ENCODE assay signal across 8 cellular contexts in genomic region chr1:1433804-1434130, GRCh38. TPM values are rescaled to one million over a fixed set of nuclear protein-coding genes. Genes with fewer than 3 reads are reported as not detected.
DNase-seq lines count a peak whose midpoint lies in the region; ATAC-seq and TF ChIP-seq lines count a peak whose summit lies in the region.

No MANE protein-coding gene starts in this region.

- TF ChIP-seq RAD21 in liver (IDR thresholded peaks at IDR 0.05) = no peak

- WGBS in liver = 50% methylated on average over 12 of the region's 12 CpGs

- H3K9ac ChIP-seq in HUES6 (ENCODE audit: low read length) = peak overlapping the region; percentile 87
- no peak overlapping the region for H3K9ac ChIP-seq in liver (ENCODE audit: low read depth in 1 of 2, low read length in 2 of 2)

- H3K4me3 ChIP-seq in HUES6 (ENCODE audit: low read depth, low read length) (peak overlapping the region; percentile 62; the same call in 1 of the 2 replicates), liver (ENCODE audit: low read depth in 1 of 3, low read length in 3 of 3) (no peak overlapping the region)

- H3K27me3 ChIP-seq in HUES6 (ENCODE audit: control insufficient read depth, insufficient read depth, low read length) (peaks cover 7% of the 10 kb centered on the region; the same call in 1 of the 2 replicates), liver (ENCODE audit: control insufficient read depth in 4 of 4, insufficient read depth in 4 of 4, low read length in 3 of 4) (no peaks in the 10 kb centered on the region)

- H3K9me3 ChIP-seq in HUES6 (ENCODE audit: control insufficient read depth, insufficient read depth, low read depth, low read length) (no peaks in the 10 kb centered on the region), liver (ENCODE audit: control insufficient read depth in 4 of 4, low read length in 3 of 4) (no peaks in the 10 kb centered on the region)

- H3K36me3 ChIP-seq in HUES6 (ENCODE audit: control insufficient read depth, insufficient read depth, low read length) (no peaks in the 10 kb centered on the region), liver (ENCODE audit: control insufficient read depth in 4 of 4, insufficient read depth in 3 of 4, low read depth in 1 of 4, low read length in 3 of 4) (no peaks in the 10 kb centered on the region)

- H3K27ac ChIP-seq in HUES6 (ENCODE audit: low read depth, low read length) (peak overlapping the region; percentile 84; the same call in 1 of the 2 replicates), liver (ENCODE audit: low read depth in 1 of 2, low read length in 2 of 2) (peak overlapping the region; percentile 86 to 87)

- TF ChIP-seq CTCF in liver (IDR thresholded peaks at IDR 0.05; ENCODE audit: low read depth, low read length, missing input control) = no peak

- peaks cover 61% of the 10 kb centered on the region for H3K4me1 ChIP-seq in HUES6 (ENCODE audit: control insufficient read depth, insufficient read depth, low read length)
- peaks cover 37 to 90% (median 74%) of the 10 kb centered on the region in 4 donors for H3K4me1 ChIP-seq in liver (ENCODE audit: control insufficient read depth in 4 of 4, insufficient read depth in 4 of 4, low read length in 3 of 4)

- no peak for ATAC-seq in HG03521 (IDR thresholded peaks at IDR 0.05; ENCODE audit: unreplicated experiment)

- DNase-seq in 8988T (peak; percentile 61), amniotic epithelial cell (ENCODE audit: low read depth) (peak; percentile 17), NCI-H774 (lab: John Stamatoyannopoulos, UW) (no peak), NCI-H226 (no peak)
- peak; percentile 39 for DNase-seq in stimulated activated CD8-positive, alpha-beta memory T cell treated with anti-CD3 and anti-CD28 coated beads, Interleukin-4, amount 100 ng/mL, for 24 hours (ENCODE audit: low read depth)

TF ChIP-seq in liver, 16 proteins besides CTCF, POLR2A, EP300 and RAD21:
- TF ChIP-seq, protein P1, sequence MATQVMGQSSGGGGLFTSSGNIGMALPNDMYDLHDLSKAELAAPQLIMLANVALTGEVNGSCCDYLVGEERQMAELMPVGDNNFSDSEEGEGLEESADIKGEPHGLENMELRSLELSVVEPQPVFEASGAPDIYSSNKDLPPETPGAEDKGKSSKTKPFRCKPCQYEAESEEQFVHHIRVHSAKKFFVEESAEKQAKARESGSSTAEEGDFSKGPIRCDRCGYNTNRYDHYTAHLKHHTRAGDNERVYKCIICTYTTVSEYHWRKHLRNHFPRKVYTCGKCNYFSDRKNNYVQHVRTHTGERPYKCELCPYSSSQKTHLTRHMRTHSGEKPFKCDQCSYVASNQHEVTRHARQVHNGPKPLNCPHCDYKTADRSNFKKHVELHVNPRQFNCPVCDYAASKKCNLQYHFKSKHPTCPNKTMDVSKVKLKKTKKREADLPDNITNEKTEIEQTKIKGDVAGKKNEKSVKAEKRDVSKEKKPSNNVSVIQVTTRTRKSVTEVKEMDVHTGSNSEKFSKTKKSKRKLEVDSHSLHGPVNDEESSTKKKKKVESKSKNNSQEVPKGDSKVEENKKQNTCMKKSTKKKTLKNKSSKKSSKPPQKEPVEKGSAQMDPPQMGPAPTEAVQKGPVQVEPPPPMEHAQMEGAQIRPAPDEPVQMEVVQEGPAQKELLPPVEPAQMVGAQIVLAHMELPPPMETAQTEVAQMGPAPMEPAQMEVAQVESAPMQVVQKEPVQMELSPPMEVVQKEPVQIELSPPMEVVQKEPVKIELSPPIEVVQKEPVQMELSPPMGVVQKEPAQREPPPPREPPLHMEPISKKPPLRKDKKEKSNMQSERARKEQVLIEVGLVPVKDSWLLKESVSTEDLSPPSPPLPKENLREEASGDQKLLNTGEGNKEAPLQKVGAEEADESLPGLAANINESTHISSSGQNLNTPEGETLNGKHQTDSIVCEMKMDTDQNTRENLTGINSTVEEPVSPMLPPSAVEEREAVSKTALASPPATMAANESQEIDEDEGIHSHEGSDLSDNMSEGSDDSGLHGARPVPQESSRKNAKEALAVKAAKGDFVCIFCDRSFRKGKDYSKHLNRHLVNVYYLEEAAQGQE (IDR thresholded peaks at IDR 0.05) = no peak
- TF ChIP-seq HNF4A (conservative IDR thresholded peaks at IDR 0.05) (no peak), SP1 (IDR thresholded peaks at IDR 0.05) (no peak), YY1 (IDR thresholded peaks at IDR 0.05) (no peak), GABPA (IDR thresholded peaks at IDR 0.05 in 1 of 2, conservative IDR thresholded peaks at IDR 0.05 in 1 of 2) (no peak), FOXA1 (IDR thresholded peaks at IDR 0.05) (no peak), TAF1 (conservative IDR thresholded peaks at IDR 0.05) (no peak), FOXA2 (IDR thresholded peaks at IDR 0.05) (no peak), EGR1 (IDR thresholded peaks at IDR 0.05; ENCODE audit: low read depth in 2 of 2) (no peak), HNF4G (IDR thresholded peaks at IDR 0.05) (no peak), NR2F2 (IDR thresholded peaks at IDR 0.05) (no peak), RXRA (IDR thresholded peaks at IDR 0.05) (no peak), JUND (IDR thresholded peaks at IDR 0.05) (no peak)
- TF ChIP-seq, protein P2, sequence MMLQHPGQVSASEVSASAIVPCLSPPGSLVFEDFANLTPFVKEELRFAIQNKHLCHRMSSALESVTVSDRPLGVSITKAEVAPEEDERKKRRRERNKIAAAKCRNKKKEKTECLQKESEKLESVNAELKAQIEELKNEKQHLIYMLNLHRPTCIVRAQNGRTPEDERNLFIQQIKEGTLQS (IDR thresholded peaks at IDR 0.05) = no peak
- TF ChIP-seq, protein P3, sequence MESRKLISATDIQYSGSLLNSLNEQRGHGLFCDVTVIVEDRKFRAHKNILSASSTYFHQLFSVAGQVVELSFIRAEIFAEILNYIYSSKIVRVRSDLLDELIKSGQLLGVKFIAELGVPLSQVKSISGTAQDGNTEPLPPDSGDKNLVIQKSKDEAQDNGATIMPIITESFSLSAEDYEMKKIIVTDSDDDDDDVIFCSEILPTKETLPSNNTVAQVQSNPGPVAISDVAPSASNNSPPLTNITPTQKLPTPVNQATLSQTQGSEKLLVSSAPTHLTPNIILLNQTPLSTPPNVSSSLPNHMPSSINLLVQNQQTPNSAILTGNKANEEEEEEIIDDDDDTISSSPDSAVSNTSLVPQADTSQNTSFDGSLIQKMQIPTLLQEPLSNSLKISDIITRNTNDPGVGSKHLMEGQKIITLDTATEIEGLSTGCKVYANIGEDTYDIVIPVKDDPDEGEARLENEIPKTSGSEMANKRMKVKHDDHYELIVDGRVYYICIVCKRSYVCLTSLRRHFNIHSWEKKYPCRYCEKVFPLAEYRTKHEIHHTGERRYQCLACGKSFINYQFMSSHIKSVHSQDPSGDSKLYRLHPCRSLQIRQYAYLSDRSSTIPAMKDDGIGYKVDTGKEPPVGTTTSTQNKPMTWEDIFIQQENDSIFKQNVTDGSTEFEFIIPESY (IDR thresholded peaks at IDR 0.05) = no peak
- TF ChIP-seq, protein P4, sequence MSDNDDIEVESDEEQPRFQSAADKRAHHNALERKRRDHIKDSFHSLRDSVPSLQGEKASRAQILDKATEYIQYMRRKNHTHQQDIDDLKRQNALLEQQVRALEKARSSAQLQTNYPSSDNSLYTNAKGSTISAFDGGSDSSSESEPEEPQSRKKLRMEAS (IDR thresholded peaks at IDR 0.05) = no peak

RNA-seq across cellular contexts. Expression of gene VWA1, which starts 1.7 kb away (rescaled TPM):
- total RNA-seq in liver = 10 to 100 TPM; 22.8 to 41.6 TPM
- 10 to 100 TPM; 18.3 to 81.3 TPM for polyA plus RNA-seq in liver

RNA-seq across cellular contexts. Expression of gene ANKRD65, which starts 12.7 kb away (rescaled TPM):
- under 1 TPM; 0.14 to 0.17 TPM for total RNA-seq in liver
- under 1 TPM; 0.30 to 0.31 TPM for polyA plus RNA-seq in liver

RNA-seq across cellular contexts. Expression of gene ATAD3C, which starts 15.7 kb away (rescaled TPM):
- total RNA-seq in liver = 1 to 10 TPM in 1 of 2 donors, under 1 TPM in 1; 0.19 to 1.3 TPM
- 1 to 10 TPM in 1 of 2 donors, under 1 TPM in 1; 0.51 to 4.8 TPM for polyA plus RNA-seq in liver

RNA-seq across cellular contexts. Expression of gene MRPL20, which starts 26.7 kb away (rescaled TPM):
- 10 to 100 TPM; 47.8 to 47.9 TPM for total RNA-seq in liver
- 100 to 1,000 TPM; 100 to 170 TPM for polyA plus RNA-seq in liver

RNA-seq across cellular contexts. Expression of gene CCNL2, which starts 34.6 kb away (rescaled TPM):
- 100 to 1,000 TPM in 1 of 2 donors, 10 to 100 TPM in 1; 47.3 to 170 TPM for total RNA-seq in liver
- 100 to 1,000 TPM in 1 of 2 donors, 10 to 100 TPM in 1; 46.4 to 160 TPM for polyA plus RNA-seq in liver

Comparison
In these comparisons a context has a peak if more than half of its experiments do, and no peak if none do; other contexts are left out.
1. DNase-seq: peak in 8988T (single experiment), amniotic epithelial cell (single experiment) and stimulated activated CD8-positive, alpha-beta memory T cell treated with anti-CD3 and anti-CD28 coated beads, Interleukin-4, amount 100 ng/mL, for 24 hours (single experiment); none in NCI-H774 (single experiment) and NCI-H226 (single experiment).